In the genomic region with DNA sequence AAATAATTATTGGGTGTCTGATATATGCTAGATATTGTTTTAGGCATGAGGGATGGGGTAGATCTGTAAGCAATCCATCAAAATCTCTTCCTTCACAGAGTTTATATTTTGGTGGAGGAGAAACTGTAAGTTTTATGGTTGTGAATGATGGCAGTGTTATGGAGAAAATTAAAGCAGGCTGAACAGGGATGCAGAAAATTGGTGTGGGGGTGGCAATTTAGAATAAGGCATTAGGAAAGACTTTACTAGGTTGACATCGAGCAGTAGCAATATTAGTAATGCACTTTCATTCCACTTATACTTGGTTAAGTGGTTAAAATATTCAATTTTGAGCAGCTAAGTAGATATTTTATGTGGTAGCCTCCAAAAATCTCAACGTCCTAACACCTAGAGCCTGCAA, we compare ENCODE assay signal across 3 cellular contexts.
"Had no signal": no experiment of that assay in that cellular context is flagged by ENCODE, and none has a peak within 500 bp of the region (broad histone marks: within the 10 kb centered on the region; RNA-seq: fewer than 3 reads in every experiment).

No MANE protein-coding gene starts in this region.

- DNase-seq: GDM1, GF-D8 had no signal

- ATAC-seq: GM12878 had no signal

- H3K4me3 ChIP-seq: GM12878 had no signal
